In genomic region chr7:149070372-149071140, GRCh38 we compare ENCODE assay signal across 1 cellular context.
TF ChIP-seq lines count a peak whose summit lies in the region.

No MANE protein-coding gene starts in this region.

TF ChIP-seq in GM23338, 12 proteins besides CTCF, POLR2A, EP300 and RAD21 (continued from another document):
- TF ChIP-seq REST (IDR thresholded peaks at IDR 0.05; ENCODE audit: unreplicated experiment) = no peak
- TF ChIP-seq NANOG (IDR thresholded peaks at IDR 0.05; ENCODE audit: borderline replicate concordance) = no peak
- no peak for TF ChIP-seq JUNB (IDR thresholded peaks at IDR 0.05; ENCODE audit: unreplicated experiment)
- no peak for TF ChIP-seq ZNF331 (CRISPR knock-in tag; IDR thresholded peaks at IDR 0.05; ENCODE audit: low read depth)
- no peak for TF ChIP-seq POLR2AphosphoS5 (IDR thresholded peaks at IDR 0.05; ENCODE audit: low read depth)
- TF ChIP-seq EZH2phosphoT487 (IDR thresholded peaks at IDR 0.05; ENCODE audit: unreplicated experiment) = no peak
- TF ChIP-seq STAT1 (IDR thresholded peaks at IDR 0.05; ENCODE audit: unreplicated experiment) = no peak
- TF ChIP-seq CREB1 (CRISPR knock-in tag; IDR thresholded peaks at IDR 0.05; ENCODE audit: low read depth) = no peak
- no peak for TF ChIP-seq ETS1 (IDR thresholded peaks at IDR 0.05)
TF ChIP-seq in GM23338: peak in this region for 0.
